11 cellular contexts compared by ENCODE assay signal in genomic region chr5:1480217-1480616, GRCh38. TPM values are rescaled to one million over a fixed set of nuclear protein-coding genes. Genes with fewer than 3 reads are reported as not detected.
DNase-seq lines count a peak whose midpoint lies in the region; ATAC-seq and TF ChIP-seq lines count a peak whose summit lies in the region.
"Had no signal": no experiment of that assay in that cellular context is flagged by ENCODE, and none has a peak within 500 bp of the region (broad histone marks: within the 10 kb centered on the region; RNA-seq: fewer than 3 reads in every experiment).

No MANE protein-coding gene starts in this region.

- DNase-seq in H7 (peak; percentile 85), T-helper 17 cell (no peak), right cardiac atrium (peak; percentile 50 to 81 (median 77)), spleen (peak; percentile 94), NCI-H1092 (lab: John Stamatoyannopoulos, UW) (no peak), foreskin melanocyte (no peak)
- DNase-seq in stimulated activated CD4-positive, alpha-beta T cell treated with anti-CD3 and anti-CD28 coated beads, Interleukin-4, amount 100 ng/mL, for 4 hours, result no peak
- no peak for DNase-seq in stimulated activated CD8-positive, alpha-beta memory T cell treated with anti-CD3 and anti-CD28 coated beads, Interleukin-4, amount 100 ng/mL, for 48 hours
- DNase-seq: GDM1 had no signal

- H3K27ac Mint-ChIP-seq in T-helper 17 cell, result no peak overlapping the region

- H3K36me3 ChIP-seq in H7 (replicated peaks; ENCODE audit: control insufficient read depth, insufficient read depth, low read length) (peaks cover 29% of the 10 kb centered on the region), spleen (peaks cover 2 to 89% (median 58%) of the 10 kb centered on the region in 6 donors)

- no peak overlapping the region for H3K4me3 ChIP-seq in H7 (ENCODE audit: insufficient read depth, low read depth, low read length)
- H3K4me3 ChIP-seq in right cardiac atrium (ENCODE audit: low read length), result no peak overlapping the region
- H3K4me3 ChIP-seq in spleen, result peak overlapping the region in 1 of 8 donors; percentile 58

- peak in 3 of 11 experiments; percentile 2 to 54 (median 8) for TF ChIP-seq CTCF in spleen (IDR thresholded peaks at IDR 0.05 in 8 of 11, conservative IDR thresholded peaks at IDR 0.05 in 3 of 11)

- WGBS in right cardiac atrium, result 59% methylated on average over 14 of the region's 14 CpGs
- WGBS in spleen, 5 donors, result 31 to 64% (median 51%) methylated on average over 14 of the region's 14 CpGs

- no peak for TF ChIP-seq POLR2A in spleen (IDR thresholded peaks at IDR 0.05)

- no peaks in the 10 kb centered on the region for H3K36me3 Mint-ChIP-seq in T-helper 17 cell (ENCODE audit: low read depth)

- no peaks in the 10 kb centered on the region for H3K27me3 ChIP-seq in H7 (ENCODE audit: control insufficient read depth, insufficient read depth, low read length)
- H3K27me3 ChIP-seq in right cardiac atrium (ENCODE audit: control insufficient read depth, insufficient read depth), result no peaks in the 10 kb centered on the region
- H3K27me3 ChIP-seq in spleen (replicated peaks in 1 of 7), result no peaks in the 10 kb centered on the region

- peaks cover 8% of the 10 kb centered on the region for H3K4me1 Mint-ChIP-seq in T-helper 17 cell

- no peaks in the 10 kb centered on the region for H3K27me3 Mint-ChIP-seq in T-helper 17 cell

- intact Hi-C loops in right cardiac atrium (cut with DNase I) (loop anchor here in 1 of 4 donors (5.0 kb wide), 1 partner anchor 162 kb away; no protein-coding TSS in a partner anchor), spleen (cut with DNase I; ENCODE audit: low total_unique reads) (no loop called here)

- no peak overlapping the region for H3K4me3 Mint-ChIP-seq in T-helper 17 cell

- H3K27ac ChIP-seq in right cardiac atrium (ENCODE audit: low read length) (no peak overlapping the region), spleen (peak overlapping the region; percentile 49 to 96 (median 84))

- ATAC-seq in T-helper 17 cell, result peak; percentile 42
- ATAC-seq in right cardiac atrium, result peak; percentile 37 to 47

- H3K4me1 ChIP-seq in right cardiac atrium (ENCODE audit: control insufficient read depth, insufficient read depth, low read length) (no peaks in the 10 kb centered on the region), spleen (peaks cover 23 to 90% (median 70%) of the 10 kb centered on the region in 6 donors)

- H3K9me3 ChIP-seq in T-helper 17 cell (ENCODE audit: control insufficient read depth, low read length, poor library complexity, severe bottlenecking) (no peaks in the 10 kb centered on the region), right cardiac atrium (ENCODE audit: control insufficient read depth, low read length) (no peaks in the 10 kb centered on the region), spleen (no peaks in the 10 kb centered on the region)

RNA-seq across cellular contexts. Expression of gene SLC6A3, which starts 35.0 kb away (rescaled TPM):
- 0.07 TPM in 2 replicates for total RNA-seq in H7 (2014; rRNA removed; shearing (Covaris generic))
- total RNA-seq in T-helper 17 cell (not detected), right cardiac atrium (not detected), spleen (under 1 TPM in 3 of 7 donors, not detected in 4; 0.09 to 0.27 (median 0.18) TPM)
- polyA plus RNA-seq in right cardiac atrium (not detected), spleen (under 1 TPM; 0.02 to 0.06 (median 0.03) TPM)
- total RNA-seq: chondrocyte, glomerular endothelial cell had no signal

RNA-seq across cellular contexts. Expression of gene LPCAT1, which starts 43.5 kb away (rescaled TPM):
- 70.2 and 77.5 TPM in 2 replicates for total RNA-seq in H7 (2014; rRNA removed; shearing (Covaris generic))
- total RNA-seq in T-helper 17 cell, result 10 to 100 TPM; 23.4 to 24.8 TPM
- 10 to 100 TPM; 11.0 to 19.7 (median 15.5) TPM for total RNA-seq in right cardiac atrium
- 15.6 TPM for polyA plus RNA-seq in right cardiac atrium
- 100 to 1,000 TPM; 126 to 322 (median 223) TPM for total RNA-seq in spleen
- 100 to 1,000 TPM in 1 of 3 donors, 10 to 100 TPM in 2; 52.2 to 123 (median 94.8) TPM for polyA plus RNA-seq in spleen

Comparison
In these comparisons a context has a peak if more than half of its experiments do, and no peak if none do; other contexts are left out.
1. DNase-seq: peak in H7 (single experiment), right cardiac atrium (3 of 3) and spleen (single experiment); none in T-helper 17 cell (0 of 3), stimulated activated CD4-positive, alpha-beta T cell treated with anti-CD3 and anti-CD28 coated beads, Interleukin-4, amount 100 ng/mL, for 4 hours (0 of 2), stimulated activated CD8-positive, alpha-beta memory T cell treated with anti-CD3 and anti-CD28 coated beads, Interleukin-4, amount 100 ng/mL, for 48 hours (single experiment), NCI-H1092 (single experiment) and foreskin melanocyte (single experiment).